Comparison of ENCODE assay signal across 10 cellular contexts in the genomic region with DNA sequence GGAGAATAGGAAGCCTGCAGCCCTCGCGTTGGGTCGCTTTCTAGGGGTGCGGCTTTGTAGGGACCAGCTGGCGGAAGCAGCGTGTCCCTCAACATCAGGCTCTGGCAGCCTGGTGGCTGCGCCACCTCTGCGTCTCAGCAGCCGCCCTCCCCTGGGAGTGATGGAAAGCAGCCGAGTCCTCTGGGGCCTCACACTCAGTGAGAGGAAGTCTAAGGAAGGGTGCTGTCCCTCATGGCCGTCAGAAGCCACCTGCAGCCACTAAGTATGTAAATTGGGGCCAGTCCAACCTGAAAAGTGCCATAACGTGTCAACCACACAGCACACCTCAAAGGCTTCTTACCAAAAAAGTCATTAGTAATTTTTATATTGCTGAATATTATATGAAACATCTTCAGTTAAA.
DNase-seq lines count a peak whose midpoint lies in the region; ATAC-seq and TF ChIP-seq lines count a peak whose summit lies in the region.
"Had no signal": no experiment of that assay in that cellular context is flagged by ENCODE, and none has a peak within 500 bp of the region (broad histone marks: within the 10 kb centered on the region; RNA-seq: fewer than 3 reads in every experiment).

No MANE protein-coding gene starts in this region.

- TF ChIP-seq CTCF in activated CD8-positive, alpha-beta T cell treated with anti-CD3 and anti-CD28 coated beads for 36 hours (IDR thresholded peaks at IDR 0.05), result no peak
- no peak for TF ChIP-seq CTCF in spleen (IDR thresholded peaks at IDR 0.05 in 8 of 11, conservative IDR thresholded peaks at IDR 0.05 in 3 of 11)

- H3K27ac Mint-ChIP-seq in activated CD8-positive, alpha-beta T cell treated with anti-CD3 and anti-CD28 coated beads for 36 hours, result peak overlapping the region; percentile 74
- no peak overlapping the region for H3K27ac Mint-ChIP-seq in activated CD8-positive, alpha-beta T cell treated with anti-CD3 and anti-CD28 coated beads, Interleukin-2, amount 10 ng/mL, durations not matched to agents 7 days and 5 days

- 58 to 82% (median 71%) methylated on average over 6 to 12 of the region's 12 CpGs for WGBS in spleen, 5 donors

- H3K9me3 ChIP-seq in spleen, result no peaks in the 10 kb centered on the region

- H3K9me3 Mint-ChIP-seq in activated CD8-positive, alpha-beta T cell treated with anti-CD3 and anti-CD28 coated beads for 36 hours, result no peaks in the 10 kb centered on the region
- H3K9me3 Mint-ChIP-seq in activated CD8-positive, alpha-beta T cell treated with anti-CD3 and anti-CD28 coated beads, Interleukin-2, amount 10 ng/mL, durations not matched to agents 7 days and 5 days (ENCODE audit: insufficient read depth), result no peaks in the 10 kb centered on the region
- H3K9me3 Mint-ChIP-seq: activated T-helper 1 cell treated with anti-CD3 and anti-CD28 coated beads, Interleukin-12 subunit alpha, Interleukin-12 subunit beta, Interleukin-2, Interleukin-4 antibody, amounts not matched to agents 30 ng/mL and 10 ng/mL and 1 ng/mL, durations not matched to agents 14 hours and 24 hours and 36 hours had no signal

- TF ChIP-seq POLR2A in spleen (IDR thresholded peaks at IDR 0.05), result no peak

- intact Hi-C loops in activated CD8-positive, alpha-beta T cell treated with anti-CD3 and anti-CD28 coated beads for 36 hours (cut with micrococcal nuclease), result no loop called here
- intact Hi-C loops in spleen (cut with DNase I; ENCODE audit: low total_unique reads) (no loop called here), left colon (cut with DNase I, micrococcal nuclease) (no loop called here)

- no peaks in the 10 kb centered on the region for H3K36me3 Mint-ChIP-seq in activated CD8-positive, alpha-beta T cell treated with anti-CD3 and anti-CD28 coated beads for 36 hours (ENCODE audit: low read depth)
- H3K36me3 Mint-ChIP-seq in activated CD8-positive, alpha-beta T cell treated with anti-CD3 and anti-CD28 coated beads, Interleukin-2, amount 10 ng/mL, durations not matched to agents 7 days and 5 days (ENCODE audit: low read depth), result no peaks in the 10 kb centered on the region

- POLR2A ChIA-PET in activated CD8-positive, alpha-beta T cell treated with anti-CD3 and anti-CD28 coated beads for 36 hours (lab: Charles Lee), result interaction anchor here (0.6 kb wide), 1 partner anchor 37 kb away, joined by 3 read pairs; no protein-coding TSS in a partner anchor
- POLR2A ChIA-PET in activated CD8-positive, alpha-beta T cell treated with anti-CD3 and anti-CD28 coated beads, Interleukin-2, amount 10 ng/mL, durations not matched to agents 7 days and 5 days (lab: Charles Lee), result no interaction called here

- DNase-seq in activated CD8-positive, alpha-beta T cell treated with anti-CD3 and anti-CD28 coated beads for 36 hours, result peak; percentile 57
- DNase-seq in activated CD8-positive, alpha-beta T cell treated with anti-CD3 and anti-CD28 coated beads, Interleukin-2, amount 10 ng/mL, durations not matched to agents 7 days and 5 days, result no peak
- DNase-seq in spleen (peak; percentile 86), left colon (no peak), cerebellum (ENCODE audit: low spot score) (no peak)
- no peak for DNase-seq in activated CD8-positive, alpha-beta memory T cell treated with anti-CD3 and anti-CD28 coated beads, Interleukin-2, amount 50 U/mL, for 4 hours
- DNase-seq: MV-4-11 had no signal

- no peak overlapping the region for H3K27ac ChIP-seq in spleen

- H3K36me3 ChIP-seq in spleen, result peaks cover 0 to 84% (median 14%) of the 10 kb centered on the region in 6 donors

- no peak overlapping the region for H3K4me3 Mint-ChIP-seq in activated CD8-positive, alpha-beta T cell treated with anti-CD3 and anti-CD28 coated beads for 36 hours
- H3K4me3 Mint-ChIP-seq in activated CD8-positive, alpha-beta T cell treated with anti-CD3 and anti-CD28 coated beads, Interleukin-2, amount 10 ng/mL, durations not matched to agents 7 days and 5 days, result no peak overlapping the region
- H3K4me3 Mint-ChIP-seq: activated T-helper 1 cell treated with anti-CD3 and anti-CD28 coated beads, Interleukin-12 subunit alpha, Interleukin-12 subunit beta, Interleukin-2, Interleukin-4 antibody, amounts not matched to agents 30 ng/mL and 10 ng/mL and 1 ng/mL, durations not matched to agents 14 hours and 24 hours and 36 hours had no signal

- H3K4me3 ChIP-seq in spleen, result no peak overlapping the region

- no peaks in the 10 kb centered on the region for H3K27me3 ChIP-seq in spleen (replicated peaks in 1 of 7)

- peak; percentile 91 for ATAC-seq in activated CD8-positive, alpha-beta T cell treated with anti-CD3 and anti-CD28 coated beads for 36 hours
- ATAC-seq in activated CD8-positive, alpha-beta T cell treated with anti-CD3 and anti-CD28 coated beads, Interleukin-2, amount 10 ng/mL, durations not matched to agents 7 days and 5 days, result no peak
- ATAC-seq in GM21619 (IDR thresholded peaks at IDR 0.05; ENCODE audit: unreplicated experiment) (peak; percentile 97), HG03432 (IDR thresholded peaks at IDR 0.05; ENCODE audit: unreplicated experiment) (peak; percentile 92), left colon (no peak)

- H3K27me3 Mint-ChIP-seq in activated CD8-positive, alpha-beta T cell treated with anti-CD3 and anti-CD28 coated beads for 36 hours, result no peaks in the 10 kb centered on the region
- H3K27me3 Mint-ChIP-seq in activated CD8-positive, alpha-beta T cell treated with anti-CD3 and anti-CD28 coated beads, Interleukin-2, amount 10 ng/mL, durations not matched to agents 7 days and 5 days (ENCODE audit: low read depth), result no peaks in the 10 kb centered on the region

- H3K4me1 ChIP-seq in spleen, result peaks cover 0 to 38% (median 23%) of the 10 kb centered on the region in 6 donors

- CTCF ChIA-PET in activated CD8-positive, alpha-beta T cell treated with anti-CD3 and anti-CD28 coated beads for 36 hours (lab: Charles Lee), result no interaction called here
- CTCF ChIA-PET in activated CD8-positive, alpha-beta T cell treated with anti-CD3 and anti-CD28 coated beads, Interleukin-2, amount 10 ng/mL, durations not matched to agents 7 days and 5 days (lab: Charles Lee), result no interaction called here

- H3K4me1 Mint-ChIP-seq in activated CD8-positive, alpha-beta T cell treated with anti-CD3 and anti-CD28 coated beads for 36 hours (ENCODE audit: low read depth), result peaks cover 17% of the 10 kb centered on the region
- peaks cover 8% of the 10 kb centered on the region for H3K4me1 Mint-ChIP-seq in activated CD8-positive, alpha-beta T cell treated with anti-CD3 and anti-CD28 coated beads, Interleukin-2, amount 10 ng/mL, durations not matched to agents 7 days and 5 days (ENCODE audit: low read depth)

Comparison
In these comparisons a context has a peak if more than half of its experiments do, and no peak if none do; other contexts are left out.
1. ATAC-seq: peak in activated CD8-positive, alpha-beta T cell treated with anti-CD3 and anti-CD28 coated beads for 36 hours (single experiment), GM21619 (single experiment) and HG03432 (single experiment); none in activated CD8-positive, alpha-beta T cell treated with anti-CD3 and anti-CD28 coated beads, Interleukin-2, amount 10 ng/mL, durations not matched to agents 7 days and 5 days (single experiment) and left colon (single experiment).
2. DNase-seq: peak in activated CD8-positive, alpha-beta T cell treated with anti-CD3 and anti-CD28 coated beads for 36 hours (single experiment) and spleen (single experiment); none in activated CD8-positive, alpha-beta T cell treated with anti-CD3 and anti-CD28 coated beads, Interleukin-2, amount 10 ng/mL, durations not matched to agents 7 days and 5 days (single experiment), left colon (0 of 2), activated CD8-positive, alpha-beta memory T cell treated with anti-CD3 and anti-CD28 coated beads, Interleukin-2, amount 50 U/mL, for 4 hours (single experiment) and cerebellum (single experiment).